Comparison of ENCODE assay signal across 15 cellular contexts in the genomic region with DNA sequence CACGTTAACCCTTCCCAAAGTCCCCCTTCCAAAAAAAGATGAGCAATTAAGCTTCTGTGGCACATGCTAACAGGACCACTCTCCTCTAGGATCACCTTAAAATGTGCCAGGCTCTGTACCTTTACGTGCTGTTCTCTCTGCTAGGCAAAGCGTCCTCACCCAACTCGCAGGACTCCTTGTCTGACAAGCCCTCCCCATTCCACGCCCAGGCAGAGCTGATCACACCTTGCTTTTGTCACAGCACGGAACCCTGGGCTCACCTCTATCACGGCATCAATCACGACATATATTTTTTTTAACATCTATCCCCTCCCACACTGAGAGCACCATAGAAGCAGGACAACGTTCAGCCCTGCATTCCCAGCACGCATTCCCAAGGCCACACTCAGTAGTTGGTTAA. TPM values are rescaled to one million over a fixed set of nuclear protein-coding genes. Genes with fewer than 3 reads are reported as not detected.
DNase-seq lines count a peak whose midpoint lies in the region; ATAC-seq and TF ChIP-seq lines count a peak whose summit lies in the region.
"Had no signal": no experiment of that assay in that cellular context is flagged by ENCODE, and none has a peak within 500 bp of the region (broad histone marks: within the 10 kb centered on the region; RNA-seq: fewer than 3 reads in every experiment).

No MANE protein-coding gene starts in this region.

- no peaks in the 10 kb centered on the region for H3K27me3 ChIP-seq in right cardiac atrium (ENCODE audit: control insufficient read depth, insufficient read depth)
- H3K27me3 ChIP-seq in esophagus muscularis mucosa, result no peaks in the 10 kb centered on the region
- H3K27me3 ChIP-seq: left lung, SJSA1 had no signal

- H3K27ac Mint-ChIP-seq in central memory CD8-positive, alpha-beta T cell (ENCODE audit: low read depth), result peak overlapping the region; percentile 7
- H3K27ac Mint-ChIP-seq: activated T-helper 17 cell treated with anti-CD3 and anti-CD28 coated beads, Interleukin-2, amount 50 U/mL, for 72 hours; CD4-positive, alpha-beta T cell had no signal

- TF ChIP-seq POLR2A in esophagus muscularis mucosa (IDR thresholded peaks at IDR 0.05; ENCODE audit: low read depth), result no peak

- peaks cover 5% of the 10 kb centered on the region for H3K9me3 Mint-ChIP-seq in central memory CD8-positive, alpha-beta T cell
- H3K9me3 Mint-ChIP-seq: activated T-helper 17 cell treated with anti-CD3 and anti-CD28 coated beads, Interleukin-2, amount 50 U/mL, for 72 hours; CD4-positive, alpha-beta T cell had no signal

- TF ChIP-seq CTCF in omental fat pad (IDR thresholded peaks at IDR 0.05) (no peak), esophagus muscularis mucosa (IDR thresholded peaks at IDR 0.05) (no peak)

- intact Hi-C loops in Right ventricle myocardium superior (cut with DNase I), result no loop called here
- intact Hi-C loops in right cardiac atrium (cut with DNase I), result no loop called here
- intact Hi-C loops in esophagus muscularis mucosa (cut with DNase I), result no loop called here

- DNase-seq in Right ventricle myocardium superior, result no peak
- no peak for DNase-seq in right cardiac atrium
- no peak for DNase-seq in central memory CD8-positive, alpha-beta T cell (ENCODE audit: low spot score in 2 of 2)
- no peak for DNase-seq in omental fat pad (ENCODE audit: low spot score)
- no peak for DNase-seq in NCI-H1930 (lab: John Stamatoyannopoulos, UW)
- DNase-seq in 8988T, result no peak
- no peak for DNase-seq in esophagus muscularis mucosa (ENCODE audit: extremely low spot score)
- DNase-seq: CD4-positive, alpha-beta T cell; NCI-H1417; stimulated activated CD4-positive, alpha-beta T cell treated with anti-CD3 and anti-CD28 coated beads, Interleukin-4, amount 100 ng/mL, for 4 hours had no signal

- peaks cover 51 to 94% (median 66%) of the 10 kb centered on the region in 4 donors for H3K36me3 ChIP-seq in esophagus muscularis mucosa

- 92% methylated on average over 10 of the region's 10 CpGs for WGBS in right cardiac atrium
- WGBS in esophagus muscularis mucosa, result 87% methylated on average over 10 of the region's 10 CpGs

- ATAC-seq in Right ventricle myocardium superior (ENCODE audit: poor library complexity) (peak; percentile 3), right cardiac atrium (no peak), omental fat pad (ENCODE audit: low FRiP score) (peak; percentile 12), GM19324 (IDR thresholded peaks at IDR 0.05; ENCODE audit: low FRiP score, unreplicated experiment) (no peak)
- no peak for ATAC-seq in central memory CD8-positive, alpha-beta T cell (replicated peaks; ENCODE audit: extremely low read depth, poor library complexity, severe bottlenecking)
- ATAC-seq: activated CD4-positive, CD25-positive, alpha-beta regulatory T cell treated with anti-CD3 and anti-CD28 coated beads, Interleukin-2, amount 50 U/mL, for 24 hours; activated T-helper 17 cell treated with anti-CD3 and anti-CD28 coated beads, Interleukin-2, amount 50 U/mL, for 72 hours had no signal

- H3K4me1 ChIP-seq in right cardiac atrium (ENCODE audit: control insufficient read depth, insufficient read depth, low read length) (no peaks in the 10 kb centered on the region), esophagus muscularis mucosa (no peaks in the 10 kb centered on the region)

- no peak overlapping the region for H3K4me3 Mint-ChIP-seq in central memory CD8-positive, alpha-beta T cell
- H3K4me3 Mint-ChIP-seq: activated T-helper 17 cell treated with anti-CD3 and anti-CD28 coated beads, Interleukin-2, amount 50 U/mL, for 72 hours; CD4-positive, alpha-beta T cell had no signal

- peaks cover 5% of the 10 kb centered on the region for H3K4me1 Mint-ChIP-seq in central memory CD8-positive, alpha-beta T cell

- no peak overlapping the region for H3K27ac ChIP-seq in right cardiac atrium (ENCODE audit: low read length)
- H3K27ac ChIP-seq in esophagus muscularis mucosa (replicated peaks in 1 of 4), result no peak overlapping the region
- H3K27ac ChIP-seq: SJSA1 had no signal

- H3K9me3 ChIP-seq in right cardiac atrium (ENCODE audit: control insufficient read depth, low read length), result no peaks in the 10 kb centered on the region
- H3K9me3 ChIP-seq in esophagus muscularis mucosa, result no peaks in the 10 kb centered on the region
- H3K9me3 ChIP-seq: left lung, SJSA1 had no signal

- H3K36me3 Mint-ChIP-seq in central memory CD8-positive, alpha-beta T cell (ENCODE audit: insufficient read depth), result peaks cover 56% of the 10 kb centered on the region

- TF ChIP-seq EP300 in esophagus muscularis mucosa (IDR thresholded peaks at IDR 0.05), result no peak

- H3K4me3 ChIP-seq in right cardiac atrium (ENCODE audit: low read length), result no peak overlapping the region
- H3K4me3 ChIP-seq in esophagus muscularis mucosa, result no peak overlapping the region
- H3K4me3 ChIP-seq: left lung, SJSA1 had no signal

- H3K27me3 Mint-ChIP-seq in central memory CD8-positive, alpha-beta T cell, result no peaks in the 10 kb centered on the region
- H3K27me3 Mint-ChIP-seq: activated T-helper 17 cell treated with anti-CD3 and anti-CD28 coated beads, Interleukin-2, amount 50 U/mL, for 72 hours; CD4-positive, alpha-beta T cell had no signal

RNA-seq across cellular contexts. Expression of gene CDK5RAP2, which starts 47.1 kb away (rescaled TPM):
- 74.0 TPM for total RNA-seq in Right ventricle myocardium superior
- 10 to 100 TPM; 45.2 to 63.6 (median 48.3) TPM for total RNA-seq in right cardiac atrium
- 28.0 TPM for polyA plus RNA-seq in right cardiac atrium
- total RNA-seq in omental fat pad, result 10 to 100 TPM; 32.8 to 47.6 (median 39.4) TPM
- 10 to 100 TPM; 34.6 to 38.6 (median 36.7) TPM for total RNA-seq in esophagus muscularis mucosa

Comparison
In these comparisons a context has a peak if more than half of its experiments do, and no peak if none do; other contexts are left out.
1. ATAC-seq: peak in Right ventricle myocardium superior (single experiment) and omental fat pad (single experiment); none in right cardiac atrium (0 of 2), central memory CD8-positive, alpha-beta T cell (single experiment) and GM19324 (single experiment).